1 cellular context compared by ENCODE assay signal in genomic region chr17:76195281-76196096, GRCh38.
TF ChIP-seq lines count a peak whose summit lies in the region.

No MANE protein-coding gene starts in this region.

TF ChIP-seq in K562, 482 proteins besides CTCF, POLR2A, EP300 and RAD21 (continued from another document and continues in another):
- TF ChIP-seq ZNF449 (CRISPR knock-in tag; IDR thresholded peaks at IDR 0.05) (no peak), POLR3G (IDR thresholded peaks at IDR 0.05; ENCODE audit: extremely low read depth, insufficient read length, insufficient replicate concordance) (no peak), MBD1 (CRISPR knock-in tag; IDR thresholded peaks at IDR 0.05) (no peak), ZC3H11A (IDR thresholded peaks at IDR 0.05; ENCODE audit: low read depth, low read length) (no peak), ARID3A (IDR thresholded peaks at IDR 0.05; ENCODE audit: borderline replicate concordance, low read depth, low read length) (peak; percentile 64; the same call in 1 of the 2 replicates), ZNF253 (CRISPR knock-in tag; conservative IDR thresholded peaks at IDR 0.05) (no peak), ZNF318 (IDR thresholded peaks at IDR 0.05; ENCODE audit: borderline replicate concordance in 1 of 2, low read depth in 1 of 2) (no peak), STAT5B (CRISPR knock-in tag; IDR thresholded peaks at IDR 0.05) (no peak), XRCC4 (IDR thresholded peaks at IDR 0.05; ENCODE audit: extremely low read depth, insufficient read depth, insufficient read length) (no peak), ZFP30 (CRISPR knock-in tag; IDR thresholded peaks at IDR 0.05; ENCODE audit: borderline replicate concordance) (no peak), MED1 (CRISPR knock-in tag; IDR thresholded peaks at IDR 0.05; ENCODE audit: borderline replicate concordance) (no peak), BACH1 (tag; IDR thresholded peaks at IDR 0.05) (peak; percentile 98), ZNF644 (tag; IDR thresholded peaks at IDR 0.05; ENCODE audit: low read depth) (no peak), KDM4B (IDR thresholded peaks at IDR 0.05; ENCODE audit: borderline replicate concordance in 2 of 2, low read depth in 1 of 2) (no peak), DEAF1 (CRISPR knock-in tag; IDR thresholded peaks at IDR 0.05) (no peak), NFATC3 (IDR thresholded peaks at IDR 0.05) (no peak), NFRKB (IDR thresholded peaks at IDR 0.05; ENCODE audit: low read depth) (no peak), HDAC3 (IDR thresholded peaks at IDR 0.05; ENCODE audit: borderline replicate concordance, partially characterized antibody) (no peak), GMEB1 (CRISPR knock-in tag; IDR thresholded peaks at IDR 0.05) (no peak), E4F1 (CRISPR knock-in tag; IDR thresholded peaks at IDR 0.05; ENCODE audit: borderline replicate concordance) (no peak), CEBPZ (IDR thresholded peaks at IDR 0.05; ENCODE audit: borderline replicate concordance, low read depth, low read length) (no peak), DPF2 (IDR thresholded peaks at IDR 0.05) (peak; percentile 85)
